In genomic region chr14:89543420-89543790, GRCh38 we compare ENCODE assay signal across 17 cellular contexts.
DNase-seq lines count a peak whose midpoint lies in the region; ATAC-seq and TF ChIP-seq lines count a peak whose summit lies in the region.
"Had no signal": no experiment of that assay in that cellular context is flagged by ENCODE, and none has a peak within 500 bp of the region (broad histone marks: within the 10 kb centered on the region; RNA-seq: fewer than 3 reads in every experiment).

No MANE protein-coding gene starts in this region.

- H3K9me3 Mint-ChIP-seq in activated CD8-positive, alpha-beta T cell treated with anti-CD3 and anti-CD28 coated beads for 36 hours, result no peaks in the 10 kb centered on the region
- no peaks in the 10 kb centered on the region for H3K9me3 Mint-ChIP-seq in activated CD8-positive, alpha-beta T cell treated with anti-CD3 and anti-CD28 coated beads, Interleukin-2, amount 10 ng/mL, durations not matched to agents 7 days and 5 days (ENCODE audit: insufficient read depth)
- H3K9me3 Mint-ChIP-seq in chondrocyte (ENCODE audit: low read depth) (no peaks in the 10 kb centered on the region), memory B cell (no peaks in the 10 kb centered on the region)

- intact Hi-C loops in activated CD8-positive, alpha-beta T cell treated with anti-CD3 and anti-CD28 coated beads for 36 hours (cut with micrococcal nuclease), result no loop called here

- no peaks in the 10 kb centered on the region for H3K36me3 ChIP-seq in SJCRH30
- H3K36me3 ChIP-seq: HAP-1, vagina, WERI-Rb-1 had no signal

- peaks cover 55% of the 10 kb centered on the region for H3K4me1 Mint-ChIP-seq in activated CD8-positive, alpha-beta T cell treated with anti-CD3 and anti-CD28 coated beads for 36 hours (ENCODE audit: low read depth)
- H3K4me1 Mint-ChIP-seq in activated CD8-positive, alpha-beta T cell treated with anti-CD3 and anti-CD28 coated beads, Interleukin-2, amount 10 ng/mL, durations not matched to agents 7 days and 5 days (ENCODE audit: low read depth), result peaks cover 27% of the 10 kb centered on the region
- H3K4me1 Mint-ChIP-seq in chondrocyte (ENCODE audit: low read depth) (peaks cover 40% of the 10 kb centered on the region), memory B cell (peaks cover 20% of the 10 kb centered on the region)

- ATAC-seq in activated CD8-positive, alpha-beta T cell treated with anti-CD3 and anti-CD28 coated beads for 36 hours, result no peak
- no peak for ATAC-seq in activated CD8-positive, alpha-beta T cell treated with anti-CD3 and anti-CD28 coated beads, Interleukin-2, amount 10 ng/mL, durations not matched to agents 7 days and 5 days
- ATAC-seq in memory B cell (ENCODE audit: low read depth) (no peak), HG03439 (IDR thresholded peaks at IDR 0.05; ENCODE audit: unreplicated experiment) (no peak)
- ATAC-seq: A549 had no signal

- no peaks in the 10 kb centered on the region for H3K27me3 ChIP-seq in SJCRH30
- H3K27me3 ChIP-seq: vagina had no signal

- CTCF ChIA-PET in activated CD8-positive, alpha-beta T cell treated with anti-CD3 and anti-CD28 coated beads for 36 hours (lab: Charles Lee), result interaction anchor here (0.7 to 1.3 kb wide), 4 partner anchors 9 to 397 kb away, joined by 3 read pairs; no protein-coding TSS in a partner anchor
- CTCF ChIA-PET in activated CD8-positive, alpha-beta T cell treated with anti-CD3 and anti-CD28 coated beads, Interleukin-2, amount 10 ng/mL, durations not matched to agents 7 days and 5 days (lab: Charles Lee), result interaction anchor here (0.9 kb wide), 1 partner anchor 502 kb away, joined by 3 read pairs; no protein-coding TSS in a partner anchor

- POLR2A ChIA-PET in activated CD8-positive, alpha-beta T cell treated with anti-CD3 and anti-CD28 coated beads for 36 hours (lab: Charles Lee), result interaction anchor here (0.7 to 0.9 kb wide), 3 partner anchors 43 to 174 kb away, joined by 3 read pairs; no protein-coding TSS in a partner anchor
- POLR2A ChIA-PET in activated CD8-positive, alpha-beta T cell treated with anti-CD3 and anti-CD28 coated beads, Interleukin-2, amount 10 ng/mL, durations not matched to agents 7 days and 5 days (lab: Charles Lee), result no interaction called here

- H3K4me3 Mint-ChIP-seq in activated CD8-positive, alpha-beta T cell treated with anti-CD3 and anti-CD28 coated beads for 36 hours, result no peak overlapping the region
- H3K4me3 Mint-ChIP-seq in activated CD8-positive, alpha-beta T cell treated with anti-CD3 and anti-CD28 coated beads, Interleukin-2, amount 10 ng/mL, durations not matched to agents 7 days and 5 days, result no peak overlapping the region
- no peak overlapping the region for H3K4me3 Mint-ChIP-seq in chondrocyte (ENCODE audit: unreplicated experiment)
- H3K4me3 Mint-ChIP-seq in memory B cell, result no peak overlapping the region

- H3K4me1 ChIP-seq in SJCRH30, result no peaks in the 10 kb centered on the region
- H3K4me1 ChIP-seq: A549, HAP-1 had no signal

- no peak for DNase-seq in activated CD8-positive, alpha-beta T cell treated with anti-CD3 and anti-CD28 coated beads for 36 hours
- DNase-seq in activated CD8-positive, alpha-beta T cell treated with anti-CD3 and anti-CD28 coated beads, Interleukin-2, amount 10 ng/mL, durations not matched to agents 7 days and 5 days, result no peak
- DNase-seq in chondrocyte (ENCODE audit: low spot score) (no peak), memory B cell (ENCODE audit: low spot score in 2 of 2) (no peak), retina (peak; percentile 55), SJCRH30 (no peak), cerebellar nuclear complex (lab: John Stamatoyannopoulos, UW) (no peak)
- DNase-seq: activated CD8-positive, alpha-beta memory T cell treated with anti-CD3 and anti-CD28 coated beads, Interleukin-2, amount 50 U/mL, for 48 hours; DMS53; NCI-H1417 treated with DMSO at 0.1 percent for 48 hours; NCI-H82; stimulated activated CD8-positive, alpha-beta memory T cell treated with anti-CD3 and anti-CD28 coated beads, Interleukin-4, amount 100 ng/mL, for 48 hours; WERI-Rb-1 had no signal

- H3K27ac Mint-ChIP-seq in activated CD8-positive, alpha-beta T cell treated with anti-CD3 and anti-CD28 coated beads for 36 hours, result peak overlapping the region; percentile 22
- no peak overlapping the region for H3K27ac Mint-ChIP-seq in activated CD8-positive, alpha-beta T cell treated with anti-CD3 and anti-CD28 coated beads, Interleukin-2, amount 10 ng/mL, durations not matched to agents 7 days and 5 days
- H3K27ac Mint-ChIP-seq in chondrocyte (ENCODE audit: unreplicated experiment) (peak overlapping the region; percentile 36), memory B cell (peak overlapping the region; percentile 81)

- TF ChIP-seq CTCF in activated CD8-positive, alpha-beta T cell treated with anti-CD3 and anti-CD28 coated beads for 36 hours (IDR thresholded peaks at IDR 0.05), result no peak
- no peak for TF ChIP-seq CTCF in chondrocyte (IDR thresholded peaks at IDR 0.05)

- no peak overlapping the region for H3K4me3 ChIP-seq in SJCRH30
- H3K4me3 ChIP-seq: A549, HAP-1, vagina had no signal

- no peak overlapping the region for H3K27ac ChIP-seq in SJCRH30
- H3K27ac ChIP-seq: A549, vagina, WERI-Rb-1 had no signal

- no peaks in the 10 kb centered on the region for H3K9me3 ChIP-seq in SJCRH30 (replicated peaks)
- H3K9me3 ChIP-seq: A549, HAP-1, vagina had no signal

- H3K36me3 Mint-ChIP-seq in activated CD8-positive, alpha-beta T cell treated with anti-CD3 and anti-CD28 coated beads for 36 hours (ENCODE audit: low read depth), result peaks cover 16% of the 10 kb centered on the region
- peaks cover 13% of the 10 kb centered on the region for H3K36me3 Mint-ChIP-seq in activated CD8-positive, alpha-beta T cell treated with anti-CD3 and anti-CD28 coated beads, Interleukin-2, amount 10 ng/mL, durations not matched to agents 7 days and 5 days (ENCODE audit: low read depth)
- H3K36me3 Mint-ChIP-seq in chondrocyte (ENCODE audit: low read depth), result peaks cover 5% of the 10 kb centered on the region
- H3K36me3 Mint-ChIP-seq in memory B cell, result peaks cover 8% of the 10 kb centered on the region

- no peaks in the 10 kb centered on the region for H3K27me3 Mint-ChIP-seq in activated CD8-positive, alpha-beta T cell treated with anti-CD3 and anti-CD28 coated beads for 36 hours
- no peaks in the 10 kb centered on the region for H3K27me3 Mint-ChIP-seq in activated CD8-positive, alpha-beta T cell treated with anti-CD3 and anti-CD28 coated beads, Interleukin-2, amount 10 ng/mL, durations not matched to agents 7 days and 5 days (ENCODE audit: low read depth)
- H3K27me3 Mint-ChIP-seq in chondrocyte (ENCODE audit: low read depth), result no peaks in the 10 kb centered on the region
- H3K27me3 Mint-ChIP-seq in memory B cell, result no peaks in the 10 kb centered on the region
